In the genomic region with DNA sequence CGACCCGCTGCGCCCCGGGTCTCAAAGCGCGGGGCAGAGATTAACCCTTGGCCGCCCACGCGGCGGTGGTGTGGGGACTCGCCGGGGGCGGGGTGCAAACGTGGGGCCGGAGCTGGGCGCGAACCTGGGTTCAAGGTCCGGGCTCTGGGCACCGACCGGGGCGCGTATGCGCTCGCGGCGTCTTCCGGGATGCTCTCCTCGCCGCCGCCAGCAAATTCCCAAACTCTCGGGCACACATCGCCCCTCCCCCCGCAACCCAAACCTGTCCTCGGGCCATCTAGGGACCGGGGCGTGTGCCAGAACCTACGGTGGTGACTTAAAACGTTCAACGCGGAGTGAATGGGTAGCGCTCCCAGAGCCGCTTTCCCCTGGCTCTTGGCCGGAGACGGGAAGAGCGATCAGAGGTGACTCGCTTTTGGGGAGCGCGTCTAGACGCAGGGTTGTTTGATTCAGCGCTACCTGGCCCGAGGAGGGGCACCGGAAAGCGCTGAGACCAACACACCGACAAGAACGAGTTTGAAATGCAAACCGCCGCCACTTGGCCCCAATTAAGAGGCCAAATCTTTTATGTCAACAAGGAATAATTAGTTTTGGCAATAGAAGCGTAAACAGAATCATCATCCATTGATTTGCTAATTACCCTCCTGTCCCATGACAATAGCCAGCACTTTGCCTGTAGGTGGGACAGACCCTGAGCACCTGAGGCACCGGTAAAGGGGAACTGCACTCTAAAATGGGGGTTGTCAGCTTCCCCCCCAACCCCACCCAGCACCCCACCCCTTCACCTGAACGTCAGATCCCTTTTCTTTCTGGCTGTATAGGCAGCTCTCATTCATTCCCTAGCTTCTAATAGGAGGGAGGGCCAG, we compare ENCODE assay signal across 1 cellular context.
TF ChIP-seq lines count a peak whose summit lies in the region.

No MANE protein-coding gene starts in this region.

TF ChIP-seq in HepG2, 621 proteins besides CTCF, POLR2A, EP300 and RAD21 (continued from another document and continues in another):
- TF ChIP-seq, protein P1, sequence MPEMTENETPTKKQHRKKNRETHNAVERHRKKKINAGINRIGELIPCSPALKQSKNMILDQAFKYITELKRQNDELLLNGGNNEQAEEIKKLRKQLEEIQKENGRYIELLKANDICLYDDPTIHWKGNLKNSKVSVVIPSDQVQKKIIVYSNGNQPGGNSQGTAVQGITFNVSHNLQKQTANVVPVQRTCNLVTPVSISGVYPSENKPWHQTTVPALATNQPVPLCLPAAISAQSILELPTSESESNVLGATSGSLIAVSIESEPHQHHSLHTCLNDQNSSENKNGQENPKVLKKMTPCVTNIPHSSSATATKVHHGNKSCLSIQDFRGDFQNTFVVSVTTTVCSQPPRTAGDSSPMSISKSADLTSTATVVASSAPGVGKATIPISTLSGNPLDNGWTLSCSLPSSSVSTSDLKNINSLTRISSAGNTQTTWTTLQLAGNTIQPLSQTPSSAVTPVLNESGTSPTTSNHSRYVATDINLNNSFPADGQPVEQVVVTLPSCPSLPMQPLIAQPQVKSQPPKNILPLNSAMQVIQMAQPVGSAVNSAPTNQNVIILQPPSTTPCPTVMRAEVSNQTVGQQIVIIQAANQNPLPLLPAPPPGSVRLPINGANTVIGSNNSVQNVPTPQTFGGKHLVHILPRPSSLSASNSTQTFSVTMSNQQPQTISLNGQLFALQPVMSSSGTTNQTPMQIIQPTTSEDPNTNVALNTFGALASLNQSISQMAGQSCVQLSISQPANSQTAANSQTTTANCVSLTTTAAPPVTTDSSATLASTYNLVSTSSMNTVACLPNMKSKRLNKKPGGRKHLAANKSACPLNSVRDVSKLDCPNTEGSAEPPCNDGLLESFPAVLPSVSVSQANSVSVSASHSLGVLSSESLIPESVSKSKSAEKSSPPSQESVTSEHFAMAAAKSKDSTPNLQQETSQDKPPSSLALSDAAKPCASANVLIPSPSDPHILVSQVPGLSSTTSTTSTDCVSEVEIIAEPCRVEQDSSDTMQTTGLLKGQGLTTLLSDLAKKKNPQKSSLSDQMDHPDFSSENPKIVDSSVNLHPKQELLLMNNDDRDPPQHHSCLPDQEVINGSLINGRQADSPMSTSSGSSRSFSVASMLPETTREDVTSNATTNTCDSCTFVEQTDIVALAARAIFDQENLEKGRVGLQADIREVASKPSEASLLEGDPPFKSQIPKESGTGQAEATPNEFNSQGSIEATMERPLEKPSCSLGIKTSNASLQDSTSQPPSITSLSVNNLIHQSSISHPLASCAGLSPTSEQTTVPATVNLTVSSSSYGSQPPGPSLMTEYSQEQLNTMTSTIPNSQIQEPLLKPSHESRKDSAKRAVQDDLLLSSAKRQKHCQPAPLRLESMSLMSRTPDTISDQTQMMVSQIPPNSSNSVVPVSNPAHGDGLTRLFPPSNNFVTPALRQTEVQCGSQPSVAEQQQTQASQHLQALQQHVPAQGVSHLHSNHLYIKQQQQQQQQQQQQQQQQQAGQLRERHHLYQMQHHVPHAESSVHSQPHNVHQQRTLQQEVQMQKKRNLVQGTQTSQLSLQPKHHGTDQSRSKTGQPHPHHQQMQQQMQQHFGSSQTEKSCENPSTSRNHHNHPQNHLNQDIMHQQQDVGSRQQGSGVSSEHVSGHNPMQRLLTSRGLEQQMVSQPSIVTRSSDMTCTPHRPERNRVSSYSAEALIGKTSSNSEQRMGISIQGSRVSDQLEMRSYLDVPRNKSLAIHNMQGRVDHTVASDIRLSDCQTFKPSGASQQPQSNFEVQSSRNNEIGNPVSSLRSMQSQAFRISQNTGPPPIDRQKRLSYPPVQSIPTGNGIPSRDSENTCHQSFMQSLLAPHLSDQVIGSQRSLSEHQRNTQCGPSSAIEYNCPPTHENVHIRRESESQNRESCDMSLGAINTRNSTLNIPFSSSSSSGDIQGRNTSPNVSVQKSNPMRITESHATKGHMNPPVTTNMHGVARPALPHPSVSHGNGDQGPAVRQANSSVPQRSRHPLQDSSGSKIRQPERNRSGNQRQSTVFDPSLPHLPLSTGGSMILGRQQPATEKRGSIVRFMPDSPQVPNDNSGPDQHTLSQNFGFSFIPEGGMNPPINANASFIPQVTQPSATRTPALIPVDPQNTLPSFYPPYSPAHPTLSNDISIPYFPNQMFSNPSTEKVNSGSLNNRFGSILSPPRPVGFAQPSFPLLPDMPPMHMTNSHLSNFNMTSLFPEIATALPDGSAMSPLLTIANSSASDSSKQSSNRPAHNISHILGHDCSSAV (CRISPR knock-in tag; IDR thresholded peaks at IDR 0.05; ENCODE audit: borderline replicate concordance) = no peak
- TF ChIP-seq ZNF775 (CRISPR knock-in tag; IDR thresholded peaks at IDR 0.05; ENCODE audit: borderline replicate concordance) = no peak
- peak; percentile 88 for TF ChIP-seq KDM2A (CRISPR knock-in tag; IDR thresholded peaks at IDR 0.05; ENCODE audit: borderline replicate concordance, low read depth)
- TF ChIP-seq, protein P2, sequence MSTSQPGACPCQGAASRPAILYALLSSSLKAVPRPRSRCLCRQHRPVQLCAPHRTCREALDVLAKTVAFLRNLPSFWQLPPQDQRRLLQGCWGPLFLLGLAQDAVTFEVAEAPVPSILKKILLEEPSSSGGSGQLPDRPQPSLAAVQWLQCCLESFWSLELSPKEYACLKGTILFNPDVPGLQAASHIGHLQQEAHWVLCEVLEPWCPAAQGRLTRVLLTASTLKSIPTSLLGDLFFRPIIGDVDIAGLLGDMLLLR (CRISPR knock-in tag; IDR thresholded peaks at IDR 0.05) = peak; percentile 87; the same call in 1 of the 2 replicates
- TF ChIP-seq ZNF644 (CRISPR knock-in tag; IDR thresholded peaks at IDR 0.05; ENCODE audit: low read depth) = no peak
- no peak; the same call in 1 of the 2 replicates for TF ChIP-seq ZSCAN30 (CRISPR knock-in tag; IDR thresholded peaks at IDR 0.05)
- TF ChIP-seq, protein P3, sequence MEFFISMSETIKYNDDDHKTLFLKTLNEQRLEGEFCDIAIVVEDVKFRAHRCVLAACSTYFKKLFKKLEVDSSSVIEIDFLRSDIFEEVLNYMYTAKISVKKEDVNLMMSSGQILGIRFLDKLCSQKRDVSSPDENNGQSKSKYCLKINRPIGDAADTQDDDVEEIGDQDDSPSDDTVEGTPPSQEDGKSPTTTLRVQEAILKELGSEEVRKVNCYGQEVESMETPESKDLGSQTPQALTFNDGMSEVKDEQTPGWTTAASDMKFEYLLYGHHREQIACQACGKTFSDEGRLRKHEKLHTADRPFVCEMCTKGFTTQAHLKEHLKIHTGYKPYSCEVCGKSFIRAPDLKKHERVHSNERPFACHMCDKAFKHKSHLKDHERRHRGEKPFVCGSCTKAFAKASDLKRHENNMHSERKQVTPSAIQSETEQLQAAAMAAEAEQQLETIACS (CRISPR knock-in tag; IDR thresholded peaks at IDR 0.05) = peak; percentile 68
- TF ChIP-seq TCF7 (IDR thresholded peaks at IDR 0.05; ENCODE audit: low read depth) = no peak
- peak; percentile 78; the same call in 1 of the 2 replicates for TF ChIP-seq GFI1 (CRISPR knock-in tag; IDR thresholded peaks at IDR 0.05; ENCODE audit: borderline replicate concordance)
- TF ChIP-seq RFXANK (CRISPR knock-in tag; IDR thresholded peaks at IDR 0.05) = no peak
- peak; percentile 66 for TF ChIP-seq THAP11 (CRISPR knock-in tag; IDR thresholded peaks at IDR 0.05)
- TF ChIP-seq, protein P4, sequence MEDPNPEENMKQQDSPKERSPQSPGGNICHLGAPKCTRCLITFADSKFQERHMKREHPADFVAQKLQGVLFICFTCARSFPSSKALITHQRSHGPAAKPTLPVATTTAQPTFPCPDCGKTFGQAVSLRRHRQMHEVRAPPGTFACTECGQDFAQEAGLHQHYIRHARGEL (CRISPR knock-in tag; IDR thresholded peaks at IDR 0.05) = peak; percentile 27; the same call in 1 of the 2 replicates
- TF ChIP-seq, protein P5, sequence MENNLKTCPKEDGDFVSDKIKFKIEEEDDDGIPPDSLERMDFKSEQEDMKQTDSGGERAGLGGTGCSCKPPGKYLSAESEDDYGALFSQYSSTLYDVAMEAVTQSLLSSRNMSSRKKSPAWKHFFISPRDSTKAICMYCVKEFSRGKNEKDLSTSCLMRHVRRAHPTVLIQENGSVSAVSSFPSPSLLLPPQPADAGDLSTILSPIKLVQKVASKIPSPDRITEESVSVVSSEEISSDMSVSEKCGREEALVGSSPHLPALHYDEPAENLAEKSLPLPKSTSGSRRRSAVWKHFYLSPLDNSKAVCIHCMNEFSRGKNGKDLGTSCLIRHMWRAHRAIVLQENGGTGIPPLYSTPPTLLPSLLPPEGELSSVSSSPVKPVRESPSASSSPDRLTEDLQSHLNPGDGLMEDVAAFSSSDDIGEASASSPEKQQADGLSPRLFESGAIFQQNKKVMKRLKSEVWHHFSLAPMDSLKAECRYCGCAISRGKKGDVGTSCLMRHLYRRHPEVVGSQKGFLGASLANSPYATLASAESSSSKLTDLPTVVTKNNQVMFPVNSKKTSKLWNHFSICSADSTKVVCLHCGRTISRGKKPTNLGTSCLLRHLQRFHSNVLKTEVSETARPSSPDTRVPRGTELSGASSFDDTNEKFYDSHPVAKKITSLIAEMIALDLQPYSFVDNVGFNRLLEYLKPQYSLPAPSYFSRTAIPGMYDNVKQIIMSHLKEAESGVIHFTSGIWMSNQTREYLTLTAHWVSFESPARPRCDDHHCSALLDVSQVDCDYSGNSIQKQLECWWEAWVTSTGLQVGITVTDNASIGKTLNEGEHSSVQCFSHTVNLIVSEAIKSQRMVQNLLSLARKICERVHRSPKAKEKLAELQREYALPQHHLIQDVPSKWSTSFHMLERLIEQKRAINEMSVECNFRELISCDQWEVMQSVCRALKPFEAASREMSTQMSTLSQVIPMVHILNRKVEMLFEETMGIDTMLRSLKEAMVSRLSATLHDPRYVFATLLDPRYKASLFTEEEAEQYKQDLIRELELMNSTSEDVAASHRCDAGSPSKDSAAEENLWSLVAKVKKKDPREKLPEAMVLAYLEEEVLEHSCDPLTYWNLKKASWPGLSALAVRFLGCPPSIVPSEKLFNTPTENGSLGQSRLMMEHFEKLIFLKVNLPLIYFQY (CRISPR knock-in tag; IDR thresholded peaks at IDR 0.05; ENCODE audit: borderline replicate concordance) = peak; percentile 63; the same call in 1 of the 2 replicates
- TF ChIP-seq NAIF1 (CRISPR knock-in tag; IDR thresholded peaks at IDR 0.05; ENCODE audit: borderline replicate concordance) = peak; percentile 74; the same call in 1 of the 2 replicates
- TF ChIP-seq, protein P6, sequence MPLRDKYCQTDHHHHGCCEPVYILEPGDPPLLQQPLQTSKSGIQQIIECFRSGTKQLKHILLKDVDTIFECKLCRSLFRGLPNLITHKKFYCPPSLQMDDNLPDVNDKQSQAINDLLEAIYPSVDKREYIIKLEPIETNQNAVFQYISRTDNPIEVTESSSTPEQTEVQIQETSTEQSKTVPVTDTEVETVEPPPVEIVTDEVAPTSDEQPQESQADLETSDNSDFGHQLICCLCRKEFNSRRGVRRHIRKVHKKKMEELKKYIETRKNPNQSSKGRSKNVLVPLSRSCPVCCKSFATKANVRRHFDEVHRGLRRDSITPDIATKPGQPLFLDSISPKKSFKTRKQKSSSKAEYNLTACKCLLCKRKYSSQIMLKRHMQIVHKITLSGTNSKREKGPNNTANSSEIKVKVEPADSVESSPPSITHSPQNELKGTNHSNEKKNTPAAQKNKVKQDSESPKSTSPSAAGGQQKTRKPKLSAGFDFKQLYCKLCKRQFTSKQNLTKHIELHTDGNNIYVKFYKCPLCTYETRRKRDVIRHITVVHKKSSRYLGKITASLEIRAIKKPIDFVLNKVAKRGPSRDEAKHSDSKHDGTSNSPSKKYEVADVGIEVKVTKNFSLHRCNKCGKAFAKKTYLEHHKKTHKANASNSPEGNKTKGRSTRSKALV (CRISPR knock-in tag; IDR thresholded peaks at IDR 0.05) = peak; percentile 95
- no peak for TF ChIP-seq ZNF382 (CRISPR knock-in tag; IDR thresholded peaks at IDR 0.05; ENCODE audit: borderline replicate concordance)
- 0 out of 2 replicates have a peak, but pooled peaks have one; percentile 21 for TF ChIP-seq ZC3H4 (CRISPR knock-in tag; IDR thresholded peaks at IDR 0.05; ENCODE audit: borderline replicate concordance)
- no peak for TF ChIP-seq ZNF121 (CRISPR knock-in tag; IDR thresholded peaks at IDR 0.05)
- TF ChIP-seq FOXC1 (CRISPR knock-in tag; IDR thresholded peaks at IDR 0.05; ENCODE audit: borderline replicate concordance) = peak; percentile 87; the same call in 1 of the 2 replicates
- TF ChIP-seq KDM5B (CRISPR knock-in tag; IDR thresholded peaks at IDR 0.05; ENCODE audit: borderline replicate concordance) = peak; percentile 93
- no peak; the same call in 1 of the 2 replicates for TF ChIP-seq MIER3 (CRISPR knock-in tag; IDR thresholded peaks at IDR 0.05; ENCODE audit: borderline replicate concordance)
- TF ChIP-seq, protein P7, sequence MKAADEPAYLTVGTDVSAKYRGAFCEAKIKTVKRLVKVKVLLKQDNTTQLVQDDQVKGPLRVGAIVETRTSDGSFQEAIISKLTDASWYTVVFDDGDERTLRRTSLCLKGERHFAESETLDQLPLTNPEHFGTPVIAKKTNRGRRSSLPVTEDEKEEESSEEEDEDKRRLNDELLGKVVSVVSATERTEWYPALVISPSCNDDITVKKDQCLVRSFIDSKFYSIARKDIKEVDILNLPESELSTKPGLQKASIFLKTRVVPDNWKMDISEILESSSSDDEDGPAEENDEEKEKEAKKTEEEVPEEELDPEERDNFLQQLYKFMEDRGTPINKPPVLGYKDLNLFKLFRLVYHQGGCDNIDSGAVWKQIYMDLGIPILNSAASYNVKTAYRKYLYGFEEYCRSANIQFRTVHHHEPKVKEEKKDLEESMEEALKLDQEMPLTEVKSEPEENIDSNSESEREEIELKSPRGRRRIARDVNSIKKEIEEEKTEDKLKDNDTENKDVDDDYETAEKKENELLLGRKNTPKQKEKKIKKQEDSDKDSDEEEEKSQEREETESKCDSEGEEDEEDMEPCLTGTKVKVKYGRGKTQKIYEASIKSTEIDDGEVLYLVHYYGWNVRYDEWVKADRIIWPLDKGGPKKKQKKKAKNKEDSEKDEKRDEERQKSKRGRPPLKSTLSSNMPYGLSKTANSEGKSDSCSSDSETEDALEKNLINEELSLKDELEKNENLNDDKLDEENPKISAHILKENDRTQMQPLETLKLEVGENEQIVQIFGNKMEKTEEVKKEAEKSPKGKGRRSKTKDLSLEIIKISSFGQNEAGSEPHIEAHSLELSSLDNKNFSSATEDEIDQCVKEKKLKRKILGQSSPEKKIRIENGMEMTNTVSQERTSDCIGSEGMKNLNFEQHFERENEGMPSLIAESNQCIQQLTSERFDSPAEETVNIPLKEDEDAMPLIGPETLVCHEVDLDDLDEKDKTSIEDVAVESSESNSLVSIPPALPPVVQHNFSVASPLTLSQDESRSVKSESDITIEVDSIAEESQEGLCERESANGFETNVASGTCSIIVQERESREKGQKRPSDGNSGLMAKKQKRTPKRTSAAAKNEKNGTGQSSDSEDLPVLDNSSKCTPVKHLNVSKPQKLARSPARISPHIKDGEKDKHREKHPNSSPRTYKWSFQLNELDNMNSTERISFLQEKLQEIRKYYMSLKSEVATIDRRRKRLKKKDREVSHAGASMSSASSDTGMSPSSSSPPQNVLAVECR (CRISPR knock-in tag; IDR thresholded peaks at IDR 0.05; ENCODE audit: borderline replicate concordance) = peak; percentile 88; the same call in 1 of the 2 replicates
- TF ChIP-seq MED8 (CRISPR knock-in tag; IDR thresholded peaks at IDR 0.05; ENCODE audit: insufficient replicate concordance) = peak; percentile 81
- TF ChIP-seq NFATC3 (CRISPR knock-in tag; IDR thresholded peaks at IDR 0.05) = peak; percentile 72; the same call in 1 of the 2 replicates
- TF ChIP-seq KDM1A (CRISPR knock-in tag; IDR thresholded peaks at IDR 0.05) = peak; percentile 53; the same call in 1 of the 2 replicates
